14 cellular contexts compared by ENCODE assay signal in the genomic region with DNA sequence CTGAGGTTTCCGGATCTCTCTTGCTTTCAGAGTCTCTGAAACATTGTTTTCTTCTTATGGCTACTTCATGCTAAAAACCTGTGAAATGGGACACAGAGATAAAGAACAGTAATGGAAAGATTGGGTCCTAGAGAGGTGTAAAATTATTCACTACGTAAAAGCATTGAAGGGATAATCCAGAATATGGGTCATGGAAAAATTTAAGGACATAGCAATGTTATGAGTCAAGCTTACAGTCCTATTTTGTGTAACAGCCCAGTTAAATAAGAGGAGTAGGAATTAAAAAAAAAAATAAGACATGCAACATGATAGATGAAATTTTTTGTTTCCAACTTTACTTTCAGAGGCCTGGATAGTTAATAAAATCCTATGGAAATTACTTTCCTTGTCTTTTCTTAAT.
DNase-seq lines count a peak whose midpoint lies in the region; ATAC-seq, FAIRE-seq and TF ChIP-seq lines count a peak whose summit lies in the region.
"Had no signal": no experiment of that assay in that cellular context is flagged by ENCODE, and none has a peak within 500 bp of the region (broad histone marks: within the 10 kb centered on the region; RNA-seq: fewer than 3 reads in every experiment).

No MANE protein-coding gene starts in this region.

- TF ChIP-seq EP300 in A549 (IDR thresholded peaks at IDR 0.05), result no peak

- POLR2A ChIA-PET in A549 (lab: Yijun Ruan, JAX), result no interaction called here

- H3K4me3 ChIP-seq in A549, result no peak overlapping the region
- no peak overlapping the region for H3K4me3 ChIP-seq in choroid plexus epithelial cell (ENCODE audit: low read depth, low read length)
- H3K4me3 ChIP-seq in left lung, result no peak overlapping the region
- H3K4me3 ChIP-seq: esophagus muscularis mucosa had no signal

- H3K27me3 ChIP-seq in left lung, result no peaks in the 10 kb centered on the region
- H3K27me3 ChIP-seq: esophagus muscularis mucosa had no signal

- FAIRE-seq in A549 (lab: Jason Lieb, UNC), result no peak

- 80% methylated on average over 2 of the region's 2 CpGs for WGBS in A549 (ENCODE audit: missing lambda C conversion rate)

- CTCF ChIA-PET in A549 (lab: Yijun Ruan, JAX), result no interaction called here

- intact Hi-C loops in left lung (cut with DNase I), result no loop called here

- peaks cover 32% of the 10 kb centered on the region for H3K4me1 ChIP-seq in A549
- no peaks in the 10 kb centered on the region for H3K4me1 ChIP-seq in left lung

- H3K4me2 ChIP-seq in A549, result peak overlapping the region; percentile 25; the same call in 2 of the 3 replicates

- no peak for TF ChIP-seq POLR2A in A549 (IDR thresholded peaks at IDR 0.05; ENCODE audit: low read length)

- TF ChIP-seq RAD21 in A549 (conservative IDR thresholded peaks at IDR 0.05 in 1 of 2, IDR thresholded peaks at IDR 0.05 in 1 of 2), result no peak

- H3K27ac ChIP-seq in A549, result no peak overlapping the region
- peak overlapping the region in 1 of 2 donors; percentile 37 for H3K27ac ChIP-seq in left lung

- no peak for ATAC-seq in A549
- ATAC-seq in left lung, result peak; percentile 58
- ATAC-seq in left lobe of liver, result no peak
- ATAC-seq in HG03469 (IDR thresholded peaks at IDR 0.05; ENCODE audit: unreplicated experiment), result no peak
- ATAC-seq: left colon had no signal

- DNase-seq in A549 (ENCODE audit: low read depth in 1 of 2, low spot score in 1 of 2), result no peak
- DNase-seq in LHCN-M2 (ENCODE audit: low read depth), result peak; percentile 82
- DNase-seq in choroid plexus epithelial cell (ENCODE audit: low read depth), result peak; percentile 70
- DNase-seq in left lung, result no peak
- DNase-seq in left lobe of liver (ENCODE audit: low spot score), result no peak
- no peak for DNase-seq in nucleus accumbens (lab: John Stamatoyannopoulos, UW)
- DNase-seq in NCI-H146 treated with DMSO at 0.1 percent for 48 hours (lab: John Stamatoyannopoulos, UW; ENCODE audit: unreplicated experiment), result no peak
- DNase-seq: activated T-cell treated with anti-CD3 and anti-CD28 coated beads, Interleukin-2, amount 50 U/mL, for 48 hours; caudate nucleus; left colon; NCI-H146; stimulated activated CD8-positive, alpha-beta memory T cell treated with anti-CD3 and anti-CD28 coated beads, Interleukin-4, amount 100 ng/mL, for 48 hours had no signal

- TF ChIP-seq CTCF in A549 (IDR thresholded peaks at IDR 0.05), result no peak
- no peak for TF ChIP-seq CTCF in choroid plexus epithelial cell (conservative IDR thresholded peaks at IDR 0.05; ENCODE audit: low read depth, low read length)
- TF ChIP-seq CTCF in left lung (IDR thresholded peaks at IDR 0.05), result no peak

- H3K36me3 ChIP-seq in left lung, result no peaks in the 10 kb centered on the region
- H3K36me3 ChIP-seq: esophagus muscularis mucosa had no signal

- H3K9me3 ChIP-seq in A549, result no peaks in the 10 kb centered on the region
- H3K9me3 ChIP-seq in left lung, result no peaks in the 10 kb centered on the region
- H3K9me3 ChIP-seq: esophagus muscularis mucosa had no signal

TF ChIP-seq in A549, 52 proteins besides CTCF, POLR2A, EP300 and RAD21:
- TF ChIP-seq NFE2L2 (conservative IDR thresholded peaks at IDR 0.05; ENCODE audit: low read length), result no peak
- TF ChIP-seq PBX3 (IDR thresholded peaks at IDR 0.05), result no peak
- no peak for TF ChIP-seq SMC3 (IDR thresholded peaks at IDR 0.05)
- no peak for TF ChIP-seq REST (IDR thresholded peaks at IDR 0.05)
- no peak for TF ChIP-seq NPAS2 (CRISPR knock-in tag; IDR thresholded peaks at IDR 0.05; ENCODE audit: borderline replicate concordance)
- no peak for TF ChIP-seq NR3C1 (IDR thresholded peaks at IDR 0.05)
- no peak for TF ChIP-seq EHMT2 (IDR thresholded peaks at IDR 0.05; ENCODE audit: low read depth)
- TF ChIP-seq CHD4 (IDR thresholded peaks at IDR 0.05; ENCODE audit: borderline replicate concordance), result no peak

Comparison
In these comparisons a context has a peak if more than half of its experiments do, and no peak if none do; other contexts are left out.
1. DNase-seq: peak in LHCN-M2 (single experiment) and choroid plexus epithelial cell (single experiment); none in A549 (0 of 2), left lung (0 of 2), left lobe of liver (single experiment), nucleus accumbens (0 of 56) and NCI-H146 treated with DMSO at 0.1 percent for 48 hours (single experiment).